Comparison of ENCODE assay signal across 12 cellular contexts in genomic region chr6:14277405-14277930, GRCh38.
DNase-seq lines count a peak whose midpoint lies in the region; ATAC-seq and TF ChIP-seq lines count a peak whose summit lies in the region.
"Had no signal": no experiment of that assay in that cellular context is flagged by ENCODE, and none has a peak within 500 bp of the region (broad histone marks: within the 10 kb centered on the region; RNA-seq: fewer than 3 reads in every experiment).

No MANE protein-coding gene starts in this region.

- H3K36me3 Mint-ChIP-seq in dendritic cell treated with granulocyte-macrophage colony-stimulating factor and Interleukin-4, amounts not matched to agents 40 ng/mL and 50 ng/mL, for 4 days (ENCODE audit: low read depth): no peaks in the 10 kb centered on the region

- peak; percentile 26 for DNase-seq in GM10248 (ENCODE audit: extremely low spot score)
- DNase-seq in foreskin melanocyte: no peak
- DNase-seq in A172 (ENCODE audit: low spot score): no peak
- no peak for DNase-seq in effector CD4-positive, alpha-beta T cell
- no peak for DNase-seq in NCI-H226
- DNase-seq: DMS153; GM23248; NCI-H146; stimulated activated CD4-positive, alpha-beta T cell treated with anti-CD3 and anti-CD28 coated beads, Interleukin-1b, Interleukin-23, amount 100 ng/mL, for 48 hours had no signal

- H3K9me3 Mint-ChIP-seq in dendritic cell treated with granulocyte-macrophage colony-stimulating factor and Interleukin-4, amounts not matched to agents 40 ng/mL and 50 ng/mL, for 4 days: peaks cover 10% of the 10 kb centered on the region

- H3K27me3 Mint-ChIP-seq in dendritic cell treated with granulocyte-macrophage colony-stimulating factor and Interleukin-4, amounts not matched to agents 40 ng/mL and 50 ng/mL, for 4 days: peaks cover 17% of the 10 kb centered on the region

- peak; percentile 25 for ATAC-seq in GM21390 (IDR thresholded peaks at IDR 0.05; ENCODE audit: unreplicated experiment)
- ATAC-seq in HG03442 (IDR thresholded peaks at IDR 0.05; ENCODE audit: unreplicated experiment): peak; percentile 36

- peak overlapping the region; percentile 81 for H3K27ac Mint-ChIP-seq in dendritic cell treated with granulocyte-macrophage colony-stimulating factor and Interleukin-4, amounts not matched to agents 40 ng/mL and 50 ng/mL, for 4 days

- H3K4me1 Mint-ChIP-seq in dendritic cell treated with granulocyte-macrophage colony-stimulating factor and Interleukin-4, amounts not matched to agents 40 ng/mL and 50 ng/mL, for 4 days (ENCODE audit: low read depth): peaks cover 56% of the 10 kb centered on the region

- intact Hi-C loops in dendritic cell treated with granulocyte-macrophage colony-stimulating factor and Interleukin-4, amounts not matched to agents 40 ng/mL and 50 ng/mL, for 4 days (cut with micrococcal nuclease): no loop called here

- H3K4me3 Mint-ChIP-seq in dendritic cell treated with granulocyte-macrophage colony-stimulating factor and Interleukin-4, amounts not matched to agents 40 ng/mL and 50 ng/mL, for 4 days: no peak overlapping the region

- TF ChIP-seq CTCF in GM10248 (IDR thresholded peaks at IDR 0.05; ENCODE audit: control extremely low read depth, extremely low read depth, low read depth, missing control alignments): no peak

- POLR2A ChIA-PET in GM10248 (lab: Yijun Ruan, JAX): no interaction called here

- CTCF ChIA-PET in GM10248 (lab: Yijun Ruan, JAX): interaction anchor here (1.2 kb wide), 1 partner anchor 12 kb away, joined by 5 read pairs; no protein-coding TSS in a partner anchor
